8 cellular contexts compared by ENCODE assay signal in genomic region chr11:13772223-13773046, GRCh38.
DNase-seq lines count a peak whose midpoint lies in the region; ATAC-seq, FAIRE-seq and TF ChIP-seq lines count a peak whose summit lies in the region.

No MANE protein-coding gene starts in this region.

- peak; percentile 74 for FAIRE-seq in G401.6 (lab: Jason Lieb, UNC)

- peak; percentile 79 for TF ChIP-seq CTCF in type B pancreatic cell (conservative IDR thresholded peaks at IDR 0.05)

- no peaks in the 10 kb centered on the region for H3K9me3 Mint-ChIP-seq in activated T-helper 1 cell treated with anti-CD3 and anti-CD28 coated beads, Interleukin-12 subunit alpha, Interleukin-12 subunit beta, Interleukin-2, Interleukin-4 antibody, amounts not matched to agents 30 ng/mL and 10 ng/mL and 1 ng/mL, durations not matched to agents 14 hours and 24 hours and 36 hours
- H3K9me3 Mint-ChIP-seq in immature natural killer cell = no peaks in the 10 kb centered on the region
- H3K9me3 Mint-ChIP-seq in type B pancreatic cell = no peaks in the 10 kb centered on the region

- H3K4me1 Mint-ChIP-seq in activated T-helper 1 cell treated with anti-CD3 and anti-CD28 coated beads, Interleukin-12 subunit alpha, Interleukin-12 subunit beta, Interleukin-2, Interleukin-4 antibody, amounts not matched to agents 30 ng/mL and 10 ng/mL and 1 ng/mL, durations not matched to agents 14 hours and 24 hours and 36 hours (ENCODE audit: low read depth) = no peaks in the 10 kb centered on the region
- H3K4me1 Mint-ChIP-seq in immature natural killer cell = no peaks in the 10 kb centered on the region
- no peaks in the 10 kb centered on the region for H3K4me1 Mint-ChIP-seq in type B pancreatic cell (ENCODE audit: unreplicated experiment)

- peak; percentile 25 for DNase-seq in AG08396 (ENCODE audit: low spot score)
- DNase-seq in NCI-H2227 treated with DMSO at 0.1 percent for 48 hours (lab: John Stamatoyannopoulos, UW) = peak; percentile 51
- DNase-seq in activated T-helper 1 cell treated with anti-CD3 and anti-CD28 coated beads, Interleukin-12 subunit alpha, Interleukin-12 subunit beta, Interleukin-2, Interleukin-4 antibody, amounts not matched to agents 30 ng/mL and 10 ng/mL and 1 ng/mL, durations not matched to agents 14 hours and 24 hours and 36 hours (ENCODE audit: low spot score) = peak; percentile 22
- DNase-seq in immature natural killer cell = peak; percentile 52 to 66 (median 54)
- DNase-seq in type B pancreatic cell (ENCODE audit: extremely low spot score, unreplicated experiment) = no peak
- DNase-seq in stimulated activated CD4-positive, alpha-beta T cell treated with anti-CD3 and anti-CD28 coated beads, Interleukin-12 subunit alpha, Interleukin-12 subunit beta, amount 100 ng/mL, for 4 hours = no peak

- peaks cover 14% of the 10 kb centered on the region for H3K27me3 Mint-ChIP-seq in activated T-helper 1 cell treated with anti-CD3 and anti-CD28 coated beads, Interleukin-12 subunit alpha, Interleukin-12 subunit beta, Interleukin-2, Interleukin-4 antibody, amounts not matched to agents 30 ng/mL and 10 ng/mL and 1 ng/mL, durations not matched to agents 14 hours and 24 hours and 36 hours (ENCODE audit: insufficient read depth)
- peaks cover 0 to 10% (median 2%) of the 10 kb centered on the region in 3 donors for H3K27me3 Mint-ChIP-seq in immature natural killer cell (ENCODE audit: low read depth in 3 of 3)
- peaks cover 12% of the 10 kb centered on the region for H3K27me3 Mint-ChIP-seq in type B pancreatic cell

- peak; percentile 56 for ATAC-seq in HG02970 (IDR thresholded peaks at IDR 0.05; ENCODE audit: low FRiP score, unreplicated experiment)

- H3K36me3 Mint-ChIP-seq in activated T-helper 1 cell treated with anti-CD3 and anti-CD28 coated beads, Interleukin-12 subunit alpha, Interleukin-12 subunit beta, Interleukin-2, Interleukin-4 antibody, amounts not matched to agents 30 ng/mL and 10 ng/mL and 1 ng/mL, durations not matched to agents 14 hours and 24 hours and 36 hours (ENCODE audit: low read depth) = no peaks in the 10 kb centered on the region
- H3K36me3 Mint-ChIP-seq in immature natural killer cell = no peaks in the 10 kb centered on the region
- no peaks in the 10 kb centered on the region for H3K36me3 Mint-ChIP-seq in type B pancreatic cell

- no peak overlapping the region for H3K4me3 Mint-ChIP-seq in activated T-helper 1 cell treated with anti-CD3 and anti-CD28 coated beads, Interleukin-12 subunit alpha, Interleukin-12 subunit beta, Interleukin-2, Interleukin-4 antibody, amounts not matched to agents 30 ng/mL and 10 ng/mL and 1 ng/mL, durations not matched to agents 14 hours and 24 hours and 36 hours
- no peak overlapping the region for H3K4me3 Mint-ChIP-seq in immature natural killer cell
- H3K4me3 Mint-ChIP-seq in type B pancreatic cell = no peak overlapping the region

- intact Hi-C loops in activated T-helper 1 cell treated with anti-CD3 and anti-CD28 coated beads, Interleukin-12 subunit alpha, Interleukin-12 subunit beta, Interleukin-2, Interleukin-4 antibody, amounts not matched to agents 30 ng/mL and 10 ng/mL and 1 ng/mL, durations not matched to agents 14 hours and 24 hours and 36 hours (cut with micrococcal nuclease) = loop anchor here (1.0 to 10.0 kb wide), 3 partner anchors 376 to 682 kb away; no protein-coding TSS in a partner anchor

- H3K27ac Mint-ChIP-seq in activated T-helper 1 cell treated with anti-CD3 and anti-CD28 coated beads, Interleukin-12 subunit alpha, Interleukin-12 subunit beta, Interleukin-2, Interleukin-4 antibody, amounts not matched to agents 30 ng/mL and 10 ng/mL and 1 ng/mL, durations not matched to agents 14 hours and 24 hours and 36 hours = no peak overlapping the region
- H3K27ac Mint-ChIP-seq in immature natural killer cell (no peak overlapping the region), type B pancreatic cell (no peak overlapping the region)

Comparison
In these comparisons a context has a peak if more than half of its experiments do, and no peak if none do; other contexts are left out.
1. DNase-seq: peak in AG08396 (single experiment), NCI-H2227 treated with DMSO at 0.1 percent for 48 hours (single experiment), activated T-helper 1 cell treated with anti-CD3 and anti-CD28 coated beads, Interleukin-12 subunit alpha, Interleukin-12 subunit beta, Interleukin-2, Interleukin-4 antibody, amounts not matched to agents 30 ng/mL and 10 ng/mL and 1 ng/mL, durations not matched to agents 14 hours and 24 hours and 36 hours (single experiment) and immature natural killer cell (3 of 3); none in type B pancreatic cell (single experiment) and stimulated activated CD4-positive, alpha-beta T cell treated with anti-CD3 and anti-CD28 coated beads, Interleukin-12 subunit alpha, Interleukin-12 subunit beta, amount 100 ng/mL, for 4 hours (single experiment).